7 cellular contexts compared by ENCODE assay signal in genomic region chr2:187768995-187769394, GRCh38.
"Had no signal": no experiment of that assay in that cellular context is flagged by ENCODE, and none has a peak within 500 bp of the region (broad histone marks: within the 10 kb centered on the region; RNA-seq: fewer than 3 reads in every experiment).

No MANE protein-coding gene starts in this region.

- FAIRE-seq: GM12878, GM12891, GM12892, GM18507, GM19239 had no signal

- DNase-seq: GDM1, GF-D8 had no signal

- H3K4me3 ChIP-seq: GM12878 had no signal

- ATAC-seq: GM12878 had no signal
